9 cellular contexts compared by ENCODE assay signal in genomic region chr4:147096667-147097604, GRCh38.
A peak's percentile ranks its signal among the peaks of the same experiment; 100 is the strongest.
DNase-seq lines count a peak whose midpoint lies in the region; ATAC-seq and TF ChIP-seq lines count a peak whose summit lies in the region.
"Had no signal": no experiment of that assay in that cellular context is flagged by ENCODE, and none has a peak within 500 bp of the region (broad histone marks: within the 10 kb centered on the region; RNA-seq: fewer than 3 reads in every experiment).

No MANE protein-coding gene starts in this region.

- H3K27ac Mint-ChIP-seq in nephron: peak overlapping the region; percentile 26 to 79 (median 33)
- H3K27ac Mint-ChIP-seq: activated naive CD8-positive, alpha-beta T cell treated with anti-CD3 and anti-CD28 coated beads, Interleukin-2, amount 10 ng/mL, durations not matched to agents 7 days and 5 days had no signal

- H3K4me3 Mint-ChIP-seq in nephron: peak overlapping the region in 1 of 3 experiments; percentile 33
- H3K4me3 Mint-ChIP-seq: activated naive CD8-positive, alpha-beta T cell treated with anti-CD3 and anti-CD28 coated beads, Interleukin-2, amount 10 ng/mL, durations not matched to agents 7 days and 5 days had no signal

- peak; percentile 55 to 75 (median 75) for TF ChIP-seq CTCF in nephron (IDR thresholded peaks at IDR 0.05; ENCODE audit: unreplicated experiment in 3 of 3)

- DNase-seq in NCI-H2227 (lab: John Stamatoyannopoulos, UW; ENCODE audit: unreplicated experiment) (peak; percentile 0), NCI-H2227 treated with DMSO at 0.1 percent for 48 hours (lab: John Stamatoyannopoulos, UW) (no peak), OCI-M1 (lab: John Stamatoyannopoulos, UW) (peak; percentile 74), epidermal melanocyte (ENCODE audit: insufficient read length, low spot score) (peak; percentile 27)
- no peak for DNase-seq in stimulated activated CD4-positive, alpha-beta T cell treated with anti-CD3 and anti-CD28 coated beads, Interleukin-4, amount 100 ng/mL, for 4 hours
- DNase-seq: activated naive CD8-positive, alpha-beta T cell treated with anti-CD3 and anti-CD28 coated beads, Interleukin-2, amount 10 ng/mL, durations not matched to agents 7 days and 5 days had no signal

- ATAC-seq in HG02885 (IDR thresholded peaks at IDR 0.05; ENCODE audit: poor library complexity, unreplicated experiment) (peak; percentile 83), HG03025 (IDR thresholded peaks at IDR 0.05; ENCODE audit: low FRiP score, unreplicated experiment) (no peak)

- no peaks in the 10 kb centered on the region for H3K9me3 Mint-ChIP-seq in nephron
- H3K9me3 Mint-ChIP-seq: activated naive CD8-positive, alpha-beta T cell treated with anti-CD3 and anti-CD28 coated beads, Interleukin-2, amount 10 ng/mL, durations not matched to agents 7 days and 5 days had no signal

- peaks cover 7% of the 10 kb centered on the region for H3K4me1 Mint-ChIP-seq in nephron
- H3K4me1 Mint-ChIP-seq: activated naive CD8-positive, alpha-beta T cell treated with anti-CD3 and anti-CD28 coated beads, Interleukin-2, amount 10 ng/mL, durations not matched to agents 7 days and 5 days had no signal

- H3K27me3 Mint-ChIP-seq in nephron (ENCODE audit: low read depth): no peaks in the 10 kb centered on the region

- no peaks in the 10 kb centered on the region for H3K36me3 Mint-ChIP-seq in nephron (ENCODE audit: low read depth)
- H3K36me3 Mint-ChIP-seq: activated naive CD8-positive, alpha-beta T cell treated with anti-CD3 and anti-CD28 coated beads, Interleukin-2, amount 10 ng/mL, durations not matched to agents 7 days and 5 days had no signal

Comparison
In these comparisons a context has a peak if more than half of its experiments do, and no peak if none do; other contexts are left out.
1. DNase-seq: peak in NCI-H2227 (single experiment), OCI-M1 (single experiment) and epidermal melanocyte (single experiment); none in NCI-H2227 treated with DMSO at 0.1 percent for 48 hours (single experiment) and stimulated activated CD4-positive, alpha-beta T cell treated with anti-CD3 and anti-CD28 coated beads, Interleukin-4, amount 100 ng/mL, for 4 hours (0 of 2).